Comparison of ENCODE assay signal across 1 cellular context in genomic region chr17:57982452-57983170, GRCh38.
TF ChIP-seq lines count a peak whose summit lies in the region.

No MANE protein-coding gene starts in this region.

TF ChIP-seq in GM12878, 131 proteins besides CTCF, POLR2A, EP300 and RAD21:
- 0 out of 2 replicates have a peak, but pooled peaks have one; percentile 25 for TF ChIP-seq ZNF384 (IDR thresholded peaks at IDR 0.05; ENCODE audit: borderline replicate concordance, low read depth, low read length)
- no peak for TF ChIP-seq MYC (IDR thresholded peaks at IDR 0.05; ENCODE audit: insufficient read depth, insufficient read length, insufficient replicate concordance, low read length, severe bottlenecking)
- 0 out of 2 replicates have a peak, but pooled peaks have one; percentile 3 for TF ChIP-seq ATF7 (IDR thresholded peaks at IDR 0.05; ENCODE audit: low read depth)
- peak; percentile 83 for TF ChIP-seq PKNOX1 (IDR thresholded peaks at IDR 0.05)
TF ChIP-seq in GM12878: peak in this region for 3.
